27 cellular contexts compared by ENCODE assay signal in the genomic region with DNA sequence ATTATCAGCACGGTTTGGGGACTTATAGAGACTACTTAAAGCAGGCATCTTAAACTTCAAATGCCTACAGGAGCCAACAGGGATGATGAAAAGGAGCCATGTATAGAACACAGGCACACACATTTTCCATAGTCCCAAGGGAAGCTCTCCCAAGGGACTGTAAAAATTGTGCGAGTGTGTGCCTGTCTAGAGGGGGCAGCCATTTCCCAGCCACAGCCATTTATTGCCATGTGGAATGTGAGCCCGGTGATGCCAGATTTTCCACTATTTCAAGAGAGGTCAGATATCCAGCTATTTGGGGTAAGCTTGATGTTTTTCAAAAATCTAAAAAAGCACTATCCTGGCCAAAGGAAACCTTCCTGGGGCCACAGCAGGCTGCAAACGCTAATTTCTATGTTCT.
"Had no signal": no experiment of that assay in that cellular context is flagged by ENCODE, and none has a peak within 500 bp of the region (broad histone marks: within the 10 kb centered on the region; RNA-seq: fewer than 3 reads in every experiment).

No MANE protein-coding gene starts in this region.

- H2AFZ ChIP-seq: hepatocyte, neural progenitor cell, parathyroid adenoma had no signal

- H3K4me1 Mint-ChIP-seq: mesothelial cell of epicardium, naive B cell, natural killer cell, nephron progenitor cell, neural progenitor cell had no signal

- H3K4me3 ChIP-seq: hepatocyte, left ventricle myocardium inferior, lung, neural progenitor cell, right atrium auricular region, skin epidermis, suprapubic skin, transverse colon, upper lobe of left lung, vagina had no signal

- H3K27me3 Mint-ChIP-seq: stimulated activated naive CD8-positive, alpha-beta T cell treated with anti-CD3 and anti-CD28 coated beads, Interleukin-15, Interleukin-2, amounts not matched to agents 100 ng/mL and 50 ng/mL, for 24 hours had no signal

- H3K27me3 ChIP-seq: hepatocyte, neural progenitor cell, neutrophil, right atrium auricular region, suprapubic skin, transverse colon, upper lobe of left lung, vagina had no signal

- H3K9me3 Mint-ChIP-seq: natural killer cell; stimulated activated naive CD8-positive, alpha-beta T cell treated with anti-CD3 and anti-CD28 coated beads, Interleukin-15, Interleukin-2, amounts not matched to agents 100 ng/mL and 50 ng/mL, for 24 hours had no signal

- H3K4me3 Mint-ChIP-seq: mesothelial cell of epicardium; naive B cell; natural killer cell; nephron progenitor cell; neural progenitor cell; stimulated activated naive CD8-positive, alpha-beta T cell treated with anti-CD3 and anti-CD28 coated beads, Interleukin-15, Interleukin-2, amounts not matched to agents 100 ng/mL and 50 ng/mL, for 24 hours had no signal

- H3K27ac ChIP-seq: hepatocyte, left ventricle myocardium inferior, neural progenitor cell, neutrophil, parathyroid adenoma, right atrium auricular region, skin epidermis, suprapubic skin, upper lobe of left lung, vagina had no signal

- H3K9me3 ChIP-seq: left ventricle myocardium inferior, neutrophil, right atrium auricular region, suprapubic skin, transverse colon, upper lobe of left lung, vagina had no signal

- H3K36me3 Mint-ChIP-seq: mesothelial cell of epicardium, natural killer cell, neural progenitor cell had no signal

- DNase-seq: islet precursor cell; left ventricle myocardium inferior; mesendoderm; naive B cell; natural killer cell; nephron progenitor cell; occipital lobe; stimulated activated CD4-positive, alpha-beta T cell treated with anti-CD3 and anti-CD28 coated beads, Interleukin-12 subunit alpha, Interleukin-12 subunit beta, amount 100 ng/mL, for 4 hours; stimulated activated CD4-positive, alpha-beta T cell treated with anti-CD3 and anti-CD28 coated beads, Interleukin-15, amount 100 ng/mL, for 24 hours; stimulated activated CD4-positive, alpha-beta T cell treated with anti-CD3 and anti-CD28 coated beads, Interleukin-2, amount 100 ng/mL, for 24 hours; stimulated activated CD4-positive, alpha-beta T cell treated with anti-CD3 and anti-CD28 coated beads, Interleukin-4, amount 100 ng/mL, for 1 hour; stimulated activated naive CD4-positive, alpha-beta T cell; transverse colon; upper lobe of left lung had no signal

- H3K79me2 ChIP-seq: hepatocyte, parathyroid adenoma had no signal

- H3K4me2 ChIP-seq: hepatocyte, neural progenitor cell had no signal

- H3K36me3 ChIP-seq: left ventricle myocardium inferior, neural progenitor cell, neutrophil, right atrium auricular region, suprapubic skin, transverse colon, upper lobe of left lung, vagina had no signal

- H3K9ac ChIP-seq: neural progenitor cell, parathyroid adenoma had no signal

- H3K27ac Mint-ChIP-seq: mesothelial cell of epicardium; natural killer cell; nephron progenitor cell; neural progenitor cell; progenitor cell of endocrine pancreas; stimulated activated naive CD8-positive, alpha-beta T cell treated with anti-CD3 and anti-CD28 coated beads, Interleukin-15, Interleukin-2, amounts not matched to agents 100 ng/mL and 50 ng/mL, for 24 hours had no signal

- H3K4me1 ChIP-seq: neural progenitor cell, parathyroid adenoma, right atrium auricular region, suprapubic skin, transverse colon, vagina had no signal

- ATAC-seq: natural killer cell, sciatic nerve had no signal
